8 cellular contexts compared by ENCODE assay signal in the genomic region with DNA sequence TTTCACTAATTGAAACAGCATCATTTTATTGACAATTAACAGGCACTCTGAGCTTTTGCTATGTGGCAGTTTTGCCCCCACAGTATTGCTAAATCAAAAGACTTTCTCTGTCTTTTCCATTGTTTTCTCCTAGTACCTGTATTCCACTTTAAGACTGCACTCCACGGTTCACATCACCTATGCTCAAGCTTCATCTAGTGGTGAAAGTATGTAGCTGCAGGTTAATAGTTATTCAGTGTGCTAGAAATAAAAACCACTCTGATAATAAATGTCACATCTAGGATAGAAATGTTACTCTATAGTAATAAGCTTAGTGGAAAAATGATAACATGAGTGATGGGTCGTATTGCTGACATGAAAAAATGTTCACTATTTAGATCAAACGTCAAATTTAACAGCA. TPM values are rescaled to one million over a fixed set of nuclear protein-coding genes. Genes with fewer than 3 reads are reported as not detected.
DNase-seq lines count a peak whose midpoint lies in the region; ATAC-seq and TF ChIP-seq lines count a peak whose summit lies in the region.

No MANE protein-coding gene starts in this region.

- no peaks in the 10 kb centered on the region for H3K4me1 Mint-ChIP-seq in WTC11
- H3K4me1 Mint-ChIP-seq in activated CD4-positive, alpha-beta T cell treated with anti-CD3 and anti-CD28 coated beads, Interleukin-2, amount 10 ng/mL, durations not matched to agents 24 days and 14 days = no peaks in the 10 kb centered on the region

- POLR2A ChIA-PET in WTC11 (lab: Charles Lee) = interaction anchor here (1.1 kb wide), 1 partner anchor 24 kb away, joined by 3 read pairs; no protein-coding TSS in a partner anchor

- CTCF ChIA-PET in WTC11 (lab: Charles Lee) = interaction anchor here (1.0 to 2.0 kb wide), 6 partner anchors 12 to 800 kb away, joined by 3 to 11 read pairs (median 5); a partner anchor contains a TSS

- intact Hi-C loops in lower lobe of right lung (cut with DNase I) = no loop called here
- intact Hi-C loops in activated CD4-positive, alpha-beta T cell treated with anti-CD3 and anti-CD28 coated beads, Interleukin-2, amount 10 ng/mL, durations not matched to agents 24 days and 14 days (cut with micrococcal nuclease) = loop anchor here (5.0 kb wide), 2 partner anchors 706 to 774 kb away; no protein-coding TSS in a partner anchor

- no peak overlapping the region for H3K27ac ChIP-seq in lower lobe of right lung

- TF ChIP-seq CTCF in WTC11 (IDR thresholded peaks at IDR 0.05) = peak; percentile 19; the same call in 1 of the 2 replicates
- TF ChIP-seq CTCF in lower lobe of right lung (IDR thresholded peaks at IDR 0.05) = peak; percentile 36

- H3K9me3 ChIP-seq in lower lobe of right lung = no peaks in the 10 kb centered on the region

- no peaks in the 10 kb centered on the region for H3K27me3 ChIP-seq in lower lobe of right lung (ENCODE audit: low read depth)

- ATAC-seq in GM19035 (IDR thresholded peaks at IDR 0.05; ENCODE audit: unreplicated experiment) = peak; percentile 64
- ATAC-seq in HG03520 (IDR thresholded peaks at IDR 0.05; ENCODE audit: unreplicated experiment) = peak; percentile 78
- peak; percentile 67; the same call in 1 of the 2 replicates for ATAC-seq in WTC11
- peak in 1 of 2 donors; percentile 46 for ATAC-seq in lower lobe of right lung
- ATAC-seq in GM21390 (IDR thresholded peaks at IDR 0.05; ENCODE audit: unreplicated experiment) = no peak

- peak; percentile 12 for DNase-seq in AG20443 (ENCODE audit: low spot score)
- DNase-seq in WTC11 (ENCODE audit: low spot score) = no peak
- no peak for DNase-seq in lower lobe of right lung
- DNase-seq in T-helper 1 cell = no peak
- no peak for DNase-seq in activated CD4-positive, alpha-beta T cell treated with anti-CD3 and anti-CD28 coated beads, Interleukin-2, amount 10 ng/mL, durations not matched to agents 24 days and 14 days

- H3K4me3 ChIP-seq in lower lobe of right lung = no peak overlapping the region

- H3K4me1 ChIP-seq in lower lobe of right lung = no peaks in the 10 kb centered on the region

- no peak overlapping the region for H3K4me3 Mint-ChIP-seq in WTC11
- no peak overlapping the region for H3K4me3 Mint-ChIP-seq in activated CD4-positive, alpha-beta T cell treated with anti-CD3 and anti-CD28 coated beads, Interleukin-2, amount 10 ng/mL, durations not matched to agents 24 days and 14 days

- peaks cover 13% of the 10 kb centered on the region for H3K9me3 Mint-ChIP-seq in WTC11
- H3K9me3 Mint-ChIP-seq in activated CD4-positive, alpha-beta T cell treated with anti-CD3 and anti-CD28 coated beads, Interleukin-2, amount 10 ng/mL, durations not matched to agents 24 days and 14 days = no peaks in the 10 kb centered on the region

- peaks cover 13% of the 10 kb centered on the region for H3K36me3 ChIP-seq in lower lobe of right lung

- H3K36me3 Mint-ChIP-seq in WTC11 = peaks cover 32% of the 10 kb centered on the region
- peaks cover 17% of the 10 kb centered on the region for H3K36me3 Mint-ChIP-seq in activated CD4-positive, alpha-beta T cell treated with anti-CD3 and anti-CD28 coated beads, Interleukin-2, amount 10 ng/mL, durations not matched to agents 24 days and 14 days (ENCODE audit: low read depth)

- H3K27me3 Mint-ChIP-seq in WTC11 (ENCODE audit: low read depth) = no peaks in the 10 kb centered on the region
- H3K27me3 Mint-ChIP-seq in activated CD4-positive, alpha-beta T cell treated with anti-CD3 and anti-CD28 coated beads, Interleukin-2, amount 10 ng/mL, durations not matched to agents 24 days and 14 days = no peaks in the 10 kb centered on the region

- H3K27ac Mint-ChIP-seq in WTC11 = no peak overlapping the region
- H3K27ac Mint-ChIP-seq in activated CD4-positive, alpha-beta T cell treated with anti-CD3 and anti-CD28 coated beads, Interleukin-2, amount 10 ng/mL, durations not matched to agents 24 days and 14 days = no peak overlapping the region

TF ChIP-seq in WTC11, 78 proteins besides CTCF, POLR2A, EP300 and RAD21:
- TF ChIP-seq ZNF671 (CRISPR knock-in tag; IDR thresholded peaks at IDR 0.05) (no peak), ZNF138 (CRISPR knock-in tag; conservative IDR thresholded peaks at IDR 0.05) (no peak), SP1 (CRISPR knock-in tag; conservative IDR thresholded peaks at IDR 0.05) (no peak), NFYB (CRISPR knock-in tag; conservative IDR thresholded peaks at IDR 0.05; ENCODE audit: low read depth) (no peak), ZNF219 (CRISPR knock-in tag; IDR thresholded peaks at IDR 0.05; ENCODE audit: borderline replicate concordance) (no peak)
- TF ChIP-seq, protein P1, sequence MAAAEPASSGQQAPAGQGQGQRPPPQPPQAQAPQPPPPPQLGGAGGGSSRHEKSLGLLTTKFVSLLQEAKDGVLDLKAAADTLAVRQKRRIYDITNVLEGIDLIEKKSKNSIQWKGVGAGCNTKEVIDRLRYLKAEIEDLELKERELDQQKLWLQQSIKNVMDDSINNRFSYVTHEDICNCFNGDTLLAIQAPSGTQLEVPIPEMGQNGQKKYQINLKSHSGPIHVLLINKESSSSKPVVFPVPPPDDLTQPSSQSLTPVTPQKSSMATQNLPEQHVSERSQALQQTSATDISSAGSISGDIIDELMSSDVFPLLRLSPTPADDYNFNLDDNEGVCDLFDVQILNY (CRISPR knock-in tag; IDR thresholded peaks at IDR 0.05) = no peak

RNA-seq across cellular contexts. Expression of a gene that starts 24.6 kb away (rescaled TPM):
- total RNA-seq in WTC11 (2021) = 40.4 to 46.6 TPM (median 42.5 TPM) in 3 replicates
- 19.2 TPM for total RNA-seq in lower lobe of right lung
- total RNA-seq in activated CD4-positive, alpha-beta T cell treated with anti-CD3 and anti-CD28 coated beads, Interleukin-2, amount 10 ng/mL, durations not matched to agents 24 days and 14 days = 31.2 and 33.9 TPM in 2 replicates

RNA-seq across cellular contexts. Expression of a gene that starts 25.7 kb away (rescaled TPM):
- total RNA-seq in WTC11 (2021) = 171 to 189 TPM (median 176 TPM) in 3 replicates
- 84.8 TPM for total RNA-seq in lower lobe of right lung
- total RNA-seq in activated CD4-positive, alpha-beta T cell treated with anti-CD3 and anti-CD28 coated beads, Interleukin-2, amount 10 ng/mL, durations not matched to agents 24 days and 14 days = 166 TPM in 2 replicates
